Comparison of ENCODE assay signal across 1 cellular context in the genomic region with DNA sequence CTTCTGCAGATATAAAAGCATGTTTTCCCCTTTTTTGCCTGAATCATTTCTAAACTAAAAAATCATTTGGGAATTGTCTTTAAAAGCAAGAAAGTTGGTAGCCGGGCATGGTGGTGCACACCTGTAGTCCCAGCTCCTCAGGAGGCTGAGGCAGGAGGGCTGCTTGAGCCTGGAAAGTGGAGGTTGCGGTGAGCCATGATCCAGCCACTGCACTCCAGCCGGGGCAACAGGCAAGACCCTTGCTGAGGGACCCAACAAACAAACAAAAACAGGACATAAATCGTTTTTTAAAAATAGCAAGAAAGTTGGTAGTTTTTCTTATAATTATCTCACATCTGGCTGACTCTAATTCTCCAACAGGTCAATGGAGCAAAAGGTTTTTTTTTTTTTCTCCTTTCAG.
TF ChIP-seq lines count a peak whose summit lies in the region.

No MANE protein-coding gene starts in this region.

TF ChIP-seq in HEK293, 187 proteins besides CTCF, POLR2A, EP300 and RAD21 (continued from another document):
- TF ChIP-seq, protein P1, sequence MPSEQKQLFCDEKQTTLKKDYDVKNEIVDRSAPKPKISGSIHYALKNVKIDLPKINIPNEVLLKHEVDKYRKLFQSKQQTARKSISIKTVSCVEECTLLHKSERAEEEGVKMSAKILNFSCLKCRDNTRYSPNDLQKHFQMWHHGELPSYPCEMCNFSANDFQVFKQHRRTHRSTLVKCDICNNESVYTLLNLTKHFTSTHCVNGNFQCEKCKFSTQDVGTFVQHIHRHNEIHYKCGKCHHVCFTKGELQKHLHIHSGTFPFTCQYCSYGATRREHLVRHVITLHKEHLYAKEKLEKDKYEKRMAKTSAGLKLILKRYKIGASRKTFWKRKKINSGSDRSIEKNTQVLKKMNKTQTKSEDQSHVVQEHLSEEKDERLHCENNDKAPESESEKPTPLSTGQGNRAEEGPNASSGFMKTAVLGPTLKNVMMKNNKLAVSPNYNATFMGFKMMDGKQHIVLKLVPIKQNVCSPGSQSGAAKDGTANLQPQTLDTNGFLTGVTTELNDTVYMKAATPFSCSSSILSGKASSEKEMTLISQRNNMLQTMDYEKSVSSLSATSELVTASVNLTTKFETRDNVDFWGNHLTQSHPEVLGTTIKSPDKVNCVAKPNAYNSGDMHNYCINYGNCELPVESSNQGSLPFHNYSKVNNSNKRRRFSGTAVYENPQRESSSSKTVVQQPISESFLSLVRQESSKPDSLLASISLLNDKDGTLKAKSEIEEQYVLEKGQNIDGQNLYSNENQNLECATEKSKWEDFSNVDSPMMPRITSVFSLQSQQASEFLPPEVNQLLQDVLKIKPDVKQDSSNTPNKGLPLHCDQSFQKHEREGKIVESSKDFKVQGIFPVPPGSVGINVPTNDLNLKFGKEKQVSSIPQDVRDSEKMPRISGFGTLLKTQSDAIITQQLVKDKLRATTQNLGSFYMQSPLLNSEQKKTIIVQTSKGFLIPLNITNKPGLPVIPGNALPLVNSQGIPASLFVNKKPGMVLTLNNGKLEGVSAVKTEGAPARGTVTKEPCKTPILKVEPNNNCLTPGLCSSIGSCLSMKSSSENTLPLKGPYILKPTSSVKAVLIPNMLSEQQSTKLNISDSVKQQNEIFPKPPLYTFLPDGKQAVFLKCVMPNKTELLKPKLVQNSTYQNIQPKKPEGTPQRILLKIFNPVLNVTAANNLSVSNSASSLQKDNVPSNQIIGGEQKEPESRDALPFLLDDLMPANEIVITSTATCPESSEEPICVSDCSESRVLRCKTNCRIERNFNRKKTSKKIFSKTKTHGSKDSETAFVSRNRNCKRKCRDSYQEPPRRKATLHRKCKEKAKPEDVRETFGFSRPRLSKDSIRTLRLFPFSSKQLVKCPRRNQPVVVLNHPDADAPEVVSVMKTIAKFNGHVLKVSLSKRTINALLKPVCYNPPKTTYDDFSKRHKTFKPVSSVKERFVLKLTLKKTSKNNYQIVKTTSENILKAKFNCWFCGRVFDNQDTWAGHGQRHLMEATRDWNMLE (tag by site-specific recombination; conservative IDR thresholded peaks at IDR 0.05; ENCODE audit: low read depth), result no peak
